ENCODE assay signal across 9 cellular contexts in the genomic region with DNA sequence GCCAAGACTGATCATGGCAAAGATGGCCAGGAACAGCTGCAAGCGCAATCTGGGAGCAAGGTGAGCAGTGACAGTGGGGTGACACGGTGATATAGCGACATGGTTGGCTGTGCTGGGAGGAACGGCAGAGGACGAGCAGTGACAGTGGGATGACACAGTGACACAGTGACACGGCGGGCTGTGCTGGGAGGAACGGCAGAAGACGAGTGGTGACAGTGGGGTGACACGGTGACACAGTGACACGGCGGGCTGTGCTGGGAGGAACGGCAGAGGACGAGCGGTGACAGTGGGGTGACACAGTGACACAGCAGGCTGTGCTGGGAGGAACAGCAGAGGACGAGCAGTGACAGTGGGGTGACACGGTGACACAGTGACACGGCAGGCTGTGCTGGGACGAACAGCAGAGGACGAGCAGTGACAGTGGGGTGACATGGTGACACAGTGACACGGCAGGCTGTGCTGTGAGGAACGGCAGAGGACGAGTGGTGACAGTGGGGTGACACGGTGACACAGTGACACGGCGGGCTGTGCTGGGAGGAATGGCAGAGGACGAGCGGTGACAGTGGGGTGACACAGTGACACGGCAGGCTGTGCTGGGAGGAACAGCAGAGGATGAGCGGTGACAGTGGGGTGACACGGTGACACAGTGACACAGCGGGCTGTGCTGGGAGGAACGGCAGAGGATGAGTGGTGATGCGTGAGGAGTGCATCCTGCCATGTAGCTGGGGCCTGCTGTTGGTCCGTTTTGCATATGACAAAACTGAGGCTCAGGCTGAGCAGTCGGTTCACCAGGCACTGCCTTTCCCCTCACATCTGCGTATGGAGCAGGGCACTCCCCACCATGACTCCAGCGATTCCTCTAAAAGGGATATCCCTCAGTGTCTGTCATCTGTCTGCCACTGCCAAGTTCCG. TPM values are rescaled to one million over a fixed set of nuclear protein-coding genes. Genes with fewer than 3 reads are reported as not detected.
A peak's percentile ranks its signal among the peaks of the same experiment; 100 is the strongest.
DNase-seq lines count a peak whose midpoint lies in the region; ATAC-seq lines count a peak whose summit lies in the region.
"Had no signal": no experiment of that assay in that cellular context is flagged by ENCODE, and none has a peak within 500 bp of the region (broad histone marks: within the 10 kb centered on the region; RNA-seq: fewer than 3 reads in every experiment).

No MANE protein-coding gene starts in this region.

- H3K4me3 Mint-ChIP-seq in activated T-helper 2 cell treated with anti-CD3 and anti-CD28 coated beads, Interferon-gamma antibody, Interleukin-2, Interleukin-4, amounts not matched to agents 10 μg/mL and 5 μg/mL and 100 μg/mL, durations not matched to agents 14 hours and 24 hours and 36 hours (ENCODE audit: low read depth) = no peak overlapping the region
- H3K4me3 Mint-ChIP-seq in naive B cell = peak overlapping the region in 1 of 8 donors; percentile 70

- peak overlapping the region; percentile 35 for H3K27ac Mint-ChIP-seq in activated T-helper 2 cell treated with anti-CD3 and anti-CD28 coated beads, Interferon-gamma antibody, Interleukin-2, Interleukin-4, amounts not matched to agents 10 μg/mL and 5 μg/mL and 100 μg/mL, durations not matched to agents 14 hours and 24 hours and 36 hours
- H3K27ac Mint-ChIP-seq in naive B cell = peak overlapping the region in 5 of 6 donors; percentile 4 to 95 (median 83)

- peak; percentile 37 for DNase-seq in activated T-cell treated with anti-CD3 and anti-CD28 coated beads, Interleukin-2, amount 50 U/mL, for 1 hour
- DNase-seq in activated T-cell treated with anti-CD3 and anti-CD28 coated beads for 4 hours = no peak
- DNase-seq in activated T-helper 2 cell treated with anti-CD3 and anti-CD28 coated beads, Interferon-gamma antibody, Interleukin-2, Interleukin-4, amounts not matched to agents 10 μg/mL and 5 μg/mL and 100 μg/mL, durations not matched to agents 14 hours and 24 hours and 36 hours (ENCODE audit: low spot score) = no peak
- no peak for DNase-seq in naive B cell
- DNase-seq in ureter (ENCODE audit: low spot score) = peak; percentile 14
- no peak for DNase-seq in occipital lobe (lab: John Stamatoyannopoulos, UW)
- DNase-seq in sciatic nerve (ENCODE audit: low spot score) = no peak
- no peak for DNase-seq in NCI-H1092 (lab: John Stamatoyannopoulos, UW)
- DNase-seq: NCI-H1436 had no signal

- no peaks in the 10 kb centered on the region for H3K36me3 Mint-ChIP-seq in activated T-helper 2 cell treated with anti-CD3 and anti-CD28 coated beads, Interferon-gamma antibody, Interleukin-2, Interleukin-4, amounts not matched to agents 10 μg/mL and 5 μg/mL and 100 μg/mL, durations not matched to agents 14 hours and 24 hours and 36 hours (ENCODE audit: low read depth)
- H3K36me3 Mint-ChIP-seq in naive B cell = peaks cover 0 to 5% of the 10 kb centered on the region in 2 donors

- H3K4me1 Mint-ChIP-seq in activated T-helper 2 cell treated with anti-CD3 and anti-CD28 coated beads, Interferon-gamma antibody, Interleukin-2, Interleukin-4, amounts not matched to agents 10 μg/mL and 5 μg/mL and 100 μg/mL, durations not matched to agents 14 hours and 24 hours and 36 hours (ENCODE audit: low read depth) = peaks cover 4% of the 10 kb centered on the region
- peaks cover 0 to 9% (median 8%) of the 10 kb centered on the region in 3 donors for H3K4me1 Mint-ChIP-seq in naive B cell

- peak; percentile 27 to 83 for ATAC-seq in naive B cell (ENCODE audit: low read depth in 2 of 2)
- ATAC-seq in sciatic nerve = no peak

- no peaks in the 10 kb centered on the region for H3K9me3 Mint-ChIP-seq in activated T-helper 2 cell treated with anti-CD3 and anti-CD28 coated beads, Interferon-gamma antibody, Interleukin-2, Interleukin-4, amounts not matched to agents 10 μg/mL and 5 μg/mL and 100 μg/mL, durations not matched to agents 14 hours and 24 hours and 36 hours
- H3K9me3 Mint-ChIP-seq in naive B cell = peaks cover 0 to 5% (median 0%) of the 10 kb centered on the region in 7 donors

- peaks cover 2% of the 10 kb centered on the region for H3K27me3 Mint-ChIP-seq in activated T-helper 2 cell treated with anti-CD3 and anti-CD28 coated beads, Interferon-gamma antibody, Interleukin-2, Interleukin-4, amounts not matched to agents 10 μg/mL and 5 μg/mL and 100 μg/mL, durations not matched to agents 14 hours and 24 hours and 36 hours (ENCODE audit: low read depth)
- H3K27me3 Mint-ChIP-seq in naive B cell = peaks cover 0 to 3% (median under 1%) of the 10 kb centered on the region in 3 donors

- intact Hi-C loops in activated T-helper 2 cell treated with anti-CD3 and anti-CD28 coated beads, Interferon-gamma antibody, Interleukin-2, Interleukin-4, amounts not matched to agents 10 μg/mL and 5 μg/mL and 100 μg/mL, durations not matched to agents 14 hours and 24 hours and 36 hours (cut with micrococcal nuclease) = no loop called here
- intact Hi-C loops in sciatic nerve (cut with DNase I) = no loop called here

RNA-seq across cellular contexts. Expression of gene MXD4, which starts 36.0 kb away (rescaled TPM):
- total RNA-seq in activated T-helper 2 cell treated with anti-CD3 and anti-CD28 coated beads, Interferon-gamma antibody, Interleukin-2, Interleukin-4, amounts not matched to agents 10 μg/mL and 5 μg/mL and 100 μg/mL, durations not matched to agents 14 hours and 24 hours and 36 hours = 7.9 and 8.9 TPM in 2 replicates
- polyA plus RNA-seq in naive B cell (ENCODE audit: low read depth in 6 of 6) = 10 to 100 TPM; 29.4 to 46.2 (median 40.6) TPM
- 34.5 TPM for total RNA-seq in ureter
- total RNA-seq in occipital lobe = 19.7 TPM
- 84.7 TPM for total RNA-seq in sciatic nerve

RNA-seq across cellular contexts. Expression of gene HAUS3, which starts 55.9 kb away (rescaled TPM):
- total RNA-seq in activated T-helper 2 cell treated with anti-CD3 and anti-CD28 coated beads, Interferon-gamma antibody, Interleukin-2, Interleukin-4, amounts not matched to agents 10 μg/mL and 5 μg/mL and 100 μg/mL, durations not matched to agents 14 hours and 24 hours and 36 hours = 17.1 and 18.6 TPM in 2 replicates
- 10 to 100 TPM; 13.3 to 29.1 (median 19.3) TPM for polyA plus RNA-seq in naive B cell (ENCODE audit: low read depth in 6 of 6)
- total RNA-seq in ureter (13.2 TPM), occipital lobe (37.4 TPM), sciatic nerve (15.4 TPM)

RNA-seq across cellular contexts. Expression of gene POLN, which starts 55.9 kb away (rescaled TPM):
- 1.3 and 1.4 TPM in 2 replicates for total RNA-seq in activated T-helper 2 cell treated with anti-CD3 and anti-CD28 coated beads, Interferon-gamma antibody, Interleukin-2, Interleukin-4, amounts not matched to agents 10 μg/mL and 5 μg/mL and 100 μg/mL, durations not matched to agents 14 hours and 24 hours and 36 hours
- polyA plus RNA-seq in naive B cell (ENCODE audit: low read depth in 6 of 6) = under 1 TPM in 4 of 6 donors, not detected in 2; 0.62 to 0.79 (median 0.71) TPM
- total RNA-seq in ureter (3.1 TPM), occipital lobe (7.8 TPM), sciatic nerve (7.7 TPM)

Comparison
In these comparisons a context has a peak if more than half of its experiments do, and no peak if none do; other contexts are left out.
1. DNase-seq: peak in activated T-cell treated with anti-CD3 and anti-CD28 coated beads, Interleukin-2, amount 50 U/mL, for 1 hour (single experiment) and ureter (single experiment); none in activated T-cell treated with anti-CD3 and anti-CD28 coated beads for 4 hours (single experiment), activated T-helper 2 cell treated with anti-CD3 and anti-CD28 coated beads, Interferon-gamma antibody, Interleukin-2, Interleukin-4, amounts not matched to agents 10 μg/mL and 5 μg/mL and 100 μg/mL, durations not matched to agents 14 hours and 24 hours and 36 hours (single experiment), naive B cell (single experiment), occipital lobe (single experiment), sciatic nerve (single experiment) and NCI-H1092 (single experiment).